In genomic region chr5:125611541-125611940, GRCh38 we compare ENCODE assay signal across 21 cellular contexts.
"Had no signal": no experiment of that assay in that cellular context is flagged by ENCODE, and none has a peak within 500 bp of the region (broad histone marks: within the 10 kb centered on the region; RNA-seq: fewer than 3 reads in every experiment).

No MANE protein-coding gene starts in this region.

- H3K4me3 ChIP-seq: MG63, PC-9, SJCRH30, SK-N-MC had no signal

- H3K27me3 ChIP-seq: MG63, SJCRH30 had no signal

- ATAC-seq: Panc1, Right ventricle myocardium inferior, SK-N-SH treated with all-trans-retinoic acid at 6 μM for 48 hours, T-cell had no signal

- H2AFZ ChIP-seq: PC-9 had no signal

- H3K4me2 ChIP-seq: PC-9 had no signal

- DNase-seq: Kasumi-1, MG63, NCI-H1048, NCI-H1417 treated with DMSO at 0.1 percent for 48 hours, NCI-H1436 treated with DMSO at 0.1 percent for 48 hours, NCI-H1694 treated with DMSO at 0.1 percent for 48 hours, NCI-H2171, NCI-H446, NCI-H510A treated with DMSO at 0.1 percent for 48 hours, NCI-H524 treated with DMSO at 0.1 percent for 48 hours, NCI-H526 treated with DMSO at 0.1 percent for 48 hours, NCI-H774, PC-9, SIG-M5, T-cell had no signal

- H3K27ac ChIP-seq: PC-9, RWPE1, SJCRH30, SK-N-MC had no signal

- H3K36me3 ChIP-seq: MG63, SJCRH30 had no signal

- H3K9me3 ChIP-seq: MG63, SJCRH30 had no signal
